Comparison of ENCODE assay signal across 10 cellular contexts in genomic region chr9:132162764-132163456, GRCh38. TPM values are rescaled to one million over a fixed set of nuclear protein-coding genes. Genes with fewer than 3 reads are reported as not detected.
DNase-seq lines count a peak whose midpoint lies in the region; ATAC-seq and TF ChIP-seq lines count a peak whose summit lies in the region.
"Had no signal": no experiment of that assay in that cellular context is flagged by ENCODE, and none has a peak within 500 bp of the region (broad histone marks: within the 10 kb centered on the region; RNA-seq: fewer than 3 reads in every experiment).

No MANE protein-coding gene starts in this region.

- peaks cover 15% of the 10 kb centered on the region for H3K27me3 ChIP-seq in CD8-positive, alpha-beta T cell (ENCODE audit: insufficient read depth, low read length)
- H3K27me3 ChIP-seq in esophagus (ENCODE audit: control insufficient read depth in 1 of 2, insufficient read depth in 2 of 2, low read length in 2 of 2) (peaks cover 12 to 16% of the 10 kb centered on the region in 2 donors), neuron (ENCODE audit: insufficient read depth, low read length) (peaks cover 67% of the 10 kb centered on the region)

- H3K4me3 Mint-ChIP-seq in CD8-positive, alpha-beta T cell: peak overlapping the region; percentile 93

- no peaks in the 10 kb centered on the region for H4K20me1 ChIP-seq in OCI-LY7 (ENCODE audit: insufficient read depth, low read length)

- H3K4me3 ChIP-seq in CD8-positive, alpha-beta T cell (ENCODE audit: low read depth, low read length): peak overlapping the region; percentile 57
- H3K4me3 ChIP-seq in OCI-LY7 (ENCODE audit: low read depth, low read length, poor library complexity, severe bottlenecking): peak overlapping the region; percentile 72
- peak overlapping the region; percentile 37 to 59 for H3K4me3 ChIP-seq in esophagus (ENCODE audit: low read depth in 1 of 2, low read length in 2 of 2)
- H3K4me3 ChIP-seq in neuron (ENCODE audit: low read length): peak overlapping the region; percentile 44

- no peaks in the 10 kb centered on the region for H3K79me2 ChIP-seq in OCI-LY7 (ENCODE audit: insufficient read depth, low read depth, low read length)

- H3K27ac ChIP-seq in CD8-positive, alpha-beta T cell (ENCODE audit: low read depth, low read length): no peak overlapping the region
- no peak overlapping the region for H3K27ac ChIP-seq in OCI-LY7 (ENCODE audit: low read depth, low read length, poor library complexity, severe bottlenecking)
- H3K27ac ChIP-seq in esophagus (ENCODE audit: low read depth in 2 of 2, low read length in 1 of 2): no peak overlapping the region
- H3K27ac ChIP-seq: body of pancreas had no signal

- H2AFZ ChIP-seq in OCI-LY7 (ENCODE audit: low read length) (no peak overlapping the region), neuron (ENCODE audit: low read depth, low read length) (peak overlapping the region; percentile 30)

- peaks cover 11% of the 10 kb centered on the region for H3K4me1 Mint-ChIP-seq in CD8-positive, alpha-beta T cell (ENCODE audit: low read depth)

- intact Hi-C loops in CD8-positive, alpha-beta T cell (cut with DNase I, micrococcal nuclease): loop anchor here (1.0 to 5.0 kb wide), 2 partner anchors 84 to 86 kb away; partner anchors contain the start of gene MED27 (in 2 of the 2)
- intact Hi-C loops in OCI-LY7 (cut with micrococcal nuclease; ENCODE audit: unreplicated experiment): loop anchor here (10.0 kb wide), 1 partner anchor 398 kb away; no protein-coding TSS in a partner anchor

- ATAC-seq in CD8-positive, alpha-beta T cell: no peak

- peak overlapping the region; percentile 62 for H3K4me2 ChIP-seq in OCI-LY7 (ENCODE audit: low read length)

- no TSS peak for BruUV-seq in OCI-LY7 (replicated peaks; lab: Mats Ljungman, UMichigan)

- no peak for TF ChIP-seq CTCF in CD8-positive, alpha-beta T cell (IDR thresholded peaks at IDR 0.05)
- no peak for TF ChIP-seq CTCF in OCI-LY7 (conservative IDR thresholded peaks at IDR 0.05; ENCODE audit: low read length)

- no peaks in the 10 kb centered on the region for H3K9me3 Mint-ChIP-seq in CD8-positive, alpha-beta T cell

- H3K27ac Mint-ChIP-seq in CD8-positive, alpha-beta T cell: no peak overlapping the region

- peaks cover 39% of the 10 kb centered on the region for H3K27me3 Mint-ChIP-seq in CD8-positive, alpha-beta T cell (ENCODE audit: low read depth)

- peaks cover 28% of the 10 kb centered on the region for H3K4me1 ChIP-seq in CD8-positive, alpha-beta T cell (ENCODE audit: insufficient read depth, low read length)
- peaks cover 34% of the 10 kb centered on the region for H3K4me1 ChIP-seq in OCI-LY7 (ENCODE audit: insufficient read depth, low read length, poor library complexity, severe bottlenecking)
- peaks cover 3 to 8% of the 10 kb centered on the region in 2 donors for H3K4me1 ChIP-seq in esophagus (ENCODE audit: control insufficient read depth in 2 of 2, insufficient read depth in 2 of 2, low read length in 1 of 2)
- peaks cover 17% of the 10 kb centered on the region for H3K4me1 ChIP-seq in neuron (ENCODE audit: insufficient read depth, low read length)

- H3K36me3 Mint-ChIP-seq in CD8-positive, alpha-beta T cell: peaks cover 4% of the 10 kb centered on the region

- POLR2A ChIA-PET in CD8-positive, alpha-beta T cell (lab: Charles Lee): interaction anchor here (0.6 kb wide), 1 partner anchor 1192 kb away, joined by 3 read pairs; no protein-coding TSS in a partner anchor
- POLR2A ChIA-PET in OCI-LY7 (lab: Charles Lee) (no interaction called here), HEK293T (lab: Yijun Ruan, JAX) (interaction anchor here (1.0 kb wide), 1 partner anchor 73 kb away, joined by 4 read pairs; no protein-coding TSS in a partner anchor)

- H3K36me3 ChIP-seq in CD8-positive, alpha-beta T cell (ENCODE audit: insufficient read depth, low read length): no peaks in the 10 kb centered on the region
- H3K36me3 ChIP-seq in OCI-LY7 (ENCODE audit: insufficient read depth, low read length): no peaks in the 10 kb centered on the region
- H3K36me3 ChIP-seq in esophagus (ENCODE audit: control insufficient read depth in 2 of 2, insufficient read depth in 2 of 2, low read length in 1 of 2): no peaks in the 10 kb centered on the region
- H3K36me3 ChIP-seq in neuron (ENCODE audit: insufficient read depth, low read length): no peaks in the 10 kb centered on the region

- H3K9me2 ChIP-seq in OCI-LY7 (ENCODE audit: insufficient read depth, low read length): no peaks in the 10 kb centered on the region

- CTCF ChIA-PET in CD8-positive, alpha-beta T cell (lab: Charles Lee): interaction anchor here (0.9 kb wide), 1 partner anchor 105 kb away, joined by 5 read pairs; no protein-coding TSS in a partner anchor
- CTCF ChIA-PET in OCI-LY7 (lab: Charles Lee; ENCODE audit: unreplicated experiment) (no interaction called here), HEK293T (lab: Yijun Ruan, JAX) (interaction anchor here (1.1 to 1.9 kb wide), 2 partner anchors 73 to 78 kb away, joined by 4 to 8 read pairs; no protein-coding TSS in a partner anchor)

- 0 to 1% methylated on average over 52 to 74 of the region's 74 CpGs for WGBS in esophagus, 2 donors

- no peaks in the 10 kb centered on the region for H3K9me3 ChIP-seq in CD8-positive, alpha-beta T cell (ENCODE audit: low read length)
- H3K9me3 ChIP-seq in OCI-LY7 (ENCODE audit: low read length) (no peaks in the 10 kb centered on the region), esophagus (ENCODE audit: control insufficient read depth in 2 of 2, insufficient read depth in 1 of 2, low read depth in 1 of 2, low read length in 1 of 2) (no peaks in the 10 kb centered on the region), neuron (ENCODE audit: low read length) (no peaks in the 10 kb centered on the region)
- H3K9me3 ChIP-seq: body of pancreas had no signal

- DNase-seq in CD8-positive, alpha-beta T cell: no peak
- DNase-seq in OCI-LY7 (ENCODE audit: low spot score) (no peak), HEK293T (ENCODE audit: extremely low spot score) (no peak), nucleus accumbens (lab: John Stamatoyannopoulos, UW) (no peak), NCI-H2196 treated with DMSO at 0.1 percent for 48 hours (lab: John Stamatoyannopoulos, UW; ENCODE audit: unreplicated experiment) (no peak)
- no peak for DNase-seq in activated CD4-positive, alpha-beta T cell treated with anti-CD3 and anti-CD28 coated beads for 4 hours
- DNase-seq: NCI-H1092 had no signal

TF ChIP-seq in HEK293T, 16 proteins besides CTCF, POLR2A, EP300 and RAD21:
- TF ChIP-seq HDGF (IDR thresholded peaks at IDR 0.05; ENCODE audit: borderline replicate concordance): no peak
- TF ChIP-seq PKNOX1 (IDR thresholded peaks at IDR 0.05): no peak
- TF ChIP-seq FOXM1 (IDR thresholded peaks at IDR 0.05; ENCODE audit: borderline replicate concordance): no peak
- TF ChIP-seq SUZ12 (IDR thresholded peaks at IDR 0.05): no peak
- TF ChIP-seq ZNF384 (IDR thresholded peaks at IDR 0.05): no peak
- no peak for TF ChIP-seq TARDBP (IDR thresholded peaks at IDR 0.05)
- TF ChIP-seq FOXK2 (IDR thresholded peaks at IDR 0.05): no peak
- TF ChIP-seq BHLHE40 (IDR thresholded peaks at IDR 0.05; ENCODE audit: borderline replicate concordance): no peak
- no peak for TF ChIP-seq FOXA1 (IDR thresholded peaks at IDR 0.05)

RNA-seq across cellular contexts. Expression of gene NTNG2, which starts 1.1 kb away (rescaled TPM):
- total RNA-seq in CD8-positive, alpha-beta T cell: 1 to 10 TPM; 5.8 TPM
- total RNA-seq in OCI-LY7 (2014; rRNA removed; shearing (Covaris generic)): 5.4 and 7.5 TPM in 2 replicates
- total RNA-seq in OCI-LY7 (2022): 1.9 and 3.2 TPM in 2 replicates
- polyA plus RNA-seq in esophagus: under 1 TPM; 0.18 TPM
